ENCODE assay signal across 26 cellular contexts in the genomic region with DNA sequence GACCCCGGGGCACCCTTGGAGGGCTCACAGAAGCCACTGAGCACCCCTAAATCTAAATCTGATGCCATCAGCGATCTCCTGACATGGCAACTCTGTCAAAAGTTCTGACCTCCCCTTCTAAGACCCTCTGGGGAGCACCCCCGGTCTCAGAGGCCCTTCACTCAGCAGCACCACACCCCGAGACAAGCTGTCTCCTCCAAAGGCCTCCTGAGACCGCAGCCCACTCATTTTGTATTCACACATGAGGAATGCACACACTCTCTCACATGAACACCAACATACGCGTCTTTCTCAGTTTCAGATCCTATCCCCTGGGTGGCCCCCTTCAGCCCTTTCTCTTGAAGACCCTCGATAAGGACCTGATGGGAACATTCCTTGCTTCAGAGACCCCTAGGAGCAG. TPM values are rescaled to one million over a fixed set of nuclear protein-coding genes. Genes with fewer than 3 reads are reported as not detected.
DNase-seq lines count a peak whose midpoint lies in the region; ATAC-seq and TF ChIP-seq lines count a peak whose summit lies in the region.
"Had no signal": no experiment of that assay in that cellular context is flagged by ENCODE, and none has a peak within 500 bp of the region (broad histone marks: within the 10 kb centered on the region; RNA-seq: fewer than 3 reads in every experiment).

No MANE protein-coding gene starts in this region.

- H3K27ac Mint-ChIP-seq in activated CD8-positive, alpha-beta memory T cell treated with anti-CD3 and anti-CD28 coated beads, Interleukin-2, amount 10 ng/mL, durations not matched to agents 7 days and 5 days, result peak overlapping the region; percentile 25
- H3K27ac Mint-ChIP-seq in GM23338 (peak overlapping the region; percentile 9; the same call in 1 of the 2 replicates), nephron (peak overlapping the region in 1 of 3 experiments; percentile 24), Calu3 (ENCODE audit: unreplicated experiment) (no peak overlapping the region)
- H3K27ac Mint-ChIP-seq in activated naive CD8-positive, alpha-beta T cell treated with anti-CD3 and anti-CD28 coated beads, Interleukin-2, amount 10 ng/mL, durations not matched to agents 7 days and 5 days, result peak overlapping the region; percentile 36
- H3K27ac Mint-ChIP-seq: activated B cell treated with CpG ODN at 0.5 μM for 24 hours had no signal

- no peak overlapping the region for H2AFZ ChIP-seq in GM23338

- H4K20me1 ChIP-seq in GM23338 (replicated peaks; ENCODE audit: insufficient read depth), result peaks cover 38% of the 10 kb centered on the region

- H3K4me3 Mint-ChIP-seq in activated CD8-positive, alpha-beta memory T cell treated with anti-CD3 and anti-CD28 coated beads, Interleukin-2, amount 10 ng/mL, durations not matched to agents 7 days and 5 days, result no peak overlapping the region
- H3K4me3 Mint-ChIP-seq in GM23338 (peak overlapping the region; percentile 37; the same call in 2 of the 3 replicates), nephron (peak overlapping the region; percentile 47 to 78 (median 66)), Calu3 (ENCODE audit: low read depth, unreplicated experiment) (no peak overlapping the region)
- no peak overlapping the region for H3K4me3 Mint-ChIP-seq in activated naive CD8-positive, alpha-beta T cell treated with anti-CD3 and anti-CD28 coated beads, Interleukin-2, amount 10 ng/mL, durations not matched to agents 7 days and 5 days

- H3K9me3 Mint-ChIP-seq in activated CD8-positive, alpha-beta memory T cell treated with anti-CD3 and anti-CD28 coated beads, Interleukin-2, amount 10 ng/mL, durations not matched to agents 7 days and 5 days (ENCODE audit: low read depth), result no peaks in the 10 kb centered on the region
- H3K9me3 Mint-ChIP-seq in GM23338 (no peaks in the 10 kb centered on the region), nephron (no peaks in the 10 kb centered on the region), Calu3 (ENCODE audit: low read depth, unreplicated experiment) (no peaks in the 10 kb centered on the region)
- H3K9me3 Mint-ChIP-seq in activated naive CD8-positive, alpha-beta T cell treated with anti-CD3 and anti-CD28 coated beads, Interleukin-2, amount 10 ng/mL, durations not matched to agents 7 days and 5 days, result no peaks in the 10 kb centered on the region
- H3K9me3 Mint-ChIP-seq: activated B cell treated with CpG ODN at 0.5 μM for 24 hours had no signal

- intact Hi-C loops in Calu3 (cut with micrococcal nuclease; ENCODE audit: unreplicated experiment), result no loop called here

- ATAC-seq in activated CD8-positive, alpha-beta memory T cell treated with anti-CD3 and anti-CD28 coated beads, Interleukin-2, amount 10 ng/mL, durations not matched to agents 7 days and 5 days, result no peak
- ATAC-seq in GM23338 (no peak), GM18505 (IDR thresholded peaks at IDR 0.05; ENCODE audit: unreplicated experiment) (no peak)
- ATAC-seq in activated naive CD8-positive, alpha-beta T cell treated with anti-CD3 and anti-CD28 coated beads, Interleukin-2, amount 10 ng/mL, durations not matched to agents 7 days and 5 days (ENCODE audit: low read depth), result no peak
- ATAC-seq: gastroesophageal sphincter, left lobe of liver, pancreas, upper lobe of right lung had no signal

- no peak overlapping the region for H3K4me2 ChIP-seq in GM23338

- H3K27me3 ChIP-seq in GM23338 (ENCODE audit: insufficient read depth), result no peaks in the 10 kb centered on the region
- H3K27me3 ChIP-seq: cardiac muscle cell, gastroesophageal sphincter, pancreas, sigmoid colon, stomach, upper lobe of right lung had no signal

- no peak overlapping the region for H3K4me3 ChIP-seq in GM23338
- H3K4me3 ChIP-seq: cardiac muscle cell, gastroesophageal sphincter, pancreas, sigmoid colon, stomach, upper lobe of right lung had no signal

- no peaks in the 10 kb centered on the region for H3K36me3 ChIP-seq in GM23338 (ENCODE audit: insufficient read depth)

- H3K9me2 ChIP-seq in GM23338 (ENCODE audit: insufficient read depth), result no peaks in the 10 kb centered on the region

- POLR2A ChIA-PET in activated naive CD8-positive, alpha-beta T cell treated with anti-CD3 and anti-CD28 coated beads, Interleukin-2, amount 10 ng/mL, durations not matched to agents 7 days and 5 days (lab: Charles Lee), result interaction anchor here (0.7 to 4.3 kb wide), 3 partner anchors 72 to 116 kb away, joined by 3 to 72 read pairs (median 4); no protein-coding TSS in a partner anchor

- peaks cover 42% of the 10 kb centered on the region for H3K79me2 ChIP-seq in GM23338 (replicated peaks; ENCODE audit: insufficient read depth)

- H3K27ac ChIP-seq in GM23338 (ENCODE audit: low read depth), result no peak overlapping the region
- H3K27ac ChIP-seq: cardiac muscle cell, gastroesophageal sphincter, pancreas, sigmoid colon, stomach, upper lobe of right lung had no signal

- TF ChIP-seq CTCF in GM23338 (conservative IDR thresholded peaks at IDR 0.05; ENCODE audit: low read depth in 2 of 2) (no peak), nephron (IDR thresholded peaks at IDR 0.05; ENCODE audit: unreplicated experiment in 3 of 3) (no peak), Calu3 (IDR thresholded peaks at IDR 0.05; ENCODE audit: unreplicated experiment) (no peak)

- peaks cover 10% of the 10 kb centered on the region for H3K36me3 Mint-ChIP-seq in activated CD8-positive, alpha-beta memory T cell treated with anti-CD3 and anti-CD28 coated beads, Interleukin-2, amount 10 ng/mL, durations not matched to agents 7 days and 5 days
- peaks cover 22% of the 10 kb centered on the region for H3K36me3 Mint-ChIP-seq in GM23338 (ENCODE audit: low read depth)
- H3K36me3 Mint-ChIP-seq in activated naive CD8-positive, alpha-beta T cell treated with anti-CD3 and anti-CD28 coated beads, Interleukin-2, amount 10 ng/mL, durations not matched to agents 7 days and 5 days, result peaks cover 7% of the 10 kb centered on the region
- peaks cover 10% of the 10 kb centered on the region for H3K36me3 Mint-ChIP-seq in nephron (ENCODE audit: low read depth)
- H3K36me3 Mint-ChIP-seq in Calu3 (ENCODE audit: insufficient read depth, unreplicated experiment), result peaks cover 25% of the 10 kb centered on the region

- DNase-seq in activated CD8-positive, alpha-beta memory T cell treated with anti-CD3 and anti-CD28 coated beads, Interleukin-2, amount 10 ng/mL, durations not matched to agents 7 days and 5 days, result no peak
- no peak for DNase-seq in activated CD8-positive, alpha-beta memory T cell treated with anti-CD3 and anti-CD28 coated beads for 24 hours
- DNase-seq in GM23338 (ENCODE audit: low spot score), result no peak
- no peak for DNase-seq in activated naive CD8-positive, alpha-beta T cell treated with anti-CD3 and anti-CD28 coated beads, Interleukin-2, amount 10 ng/mL, durations not matched to agents 7 days and 5 days
- DNase-seq in Calu3, result no peak
- no peak for DNase-seq in GDM1 (lab: John Stamatoyannopoulos, UW)
- DNase-seq: activated B cell treated with CpG ODN at 0.5 μM for 24 hours; activated CD8-positive, alpha-beta memory T cell treated with anti-CD3 and anti-CD28 coated beads, Interleukin-2, amount 50 U/mL, for 4 hours; Karpas-422; NCI-H1105; NCI-H526; SIG-M5; sigmoid colon; stomach; upper lobe of right lung had no signal

- no peaks in the 10 kb centered on the region for H3K4me1 ChIP-seq in GM23338 (ENCODE audit: insufficient read depth)

- no TSS peak for BruUV-seq in Calu3 (replicated peaks; lab: Mats Ljungman, UMichigan)

- H3F3A ChIP-seq in GM23338 (replicated peaks; ENCODE audit: low read depth), result no peaks in the 10 kb centered on the region

- no peak for TF ChIP-seq POLR2A in GM18505 (IDR thresholded peaks at IDR 0.05; ENCODE audit: borderline replicate concordance, extremely low read depth, insufficient read depth, insufficient read length)

- no peaks in the 10 kb centered on the region for H3K27me3 Mint-ChIP-seq in activated CD8-positive, alpha-beta memory T cell treated with anti-CD3 and anti-CD28 coated beads, Interleukin-2, amount 10 ng/mL, durations not matched to agents 7 days and 5 days
- H3K27me3 Mint-ChIP-seq in GM23338 (ENCODE audit: insufficient read depth, low read depth, poor library complexity) (peaks cover 18% of the 10 kb centered on the region), nephron (ENCODE audit: low read depth) (no peaks in the 10 kb centered on the region), Calu3 (ENCODE audit: unreplicated experiment) (no peaks in the 10 kb centered on the region)
- H3K27me3 Mint-ChIP-seq in activated naive CD8-positive, alpha-beta T cell treated with anti-CD3 and anti-CD28 coated beads, Interleukin-2, amount 10 ng/mL, durations not matched to agents 7 days and 5 days, result no peaks in the 10 kb centered on the region
- H3K27me3 Mint-ChIP-seq: activated B cell treated with CpG ODN at 0.5 μM for 24 hours had no signal

- peaks cover 22% of the 10 kb centered on the region for H3K4me1 Mint-ChIP-seq in activated CD8-positive, alpha-beta memory T cell treated with anti-CD3 and anti-CD28 coated beads, Interleukin-2, amount 10 ng/mL, durations not matched to agents 7 days and 5 days
- H3K4me1 Mint-ChIP-seq in GM23338 (0 out of 3 replicates have a peak, but pooled peaks cover 3% of the 10 kb centered on the region), nephron (peaks cover 11% of the 10 kb centered on the region), Calu3 (ENCODE audit: low read depth, unreplicated experiment) (no peaks in the 10 kb centered on the region)
- peaks cover 13% of the 10 kb centered on the region for H3K4me1 Mint-ChIP-seq in activated naive CD8-positive, alpha-beta T cell treated with anti-CD3 and anti-CD28 coated beads, Interleukin-2, amount 10 ng/mL, durations not matched to agents 7 days and 5 days

- CTCF ChIA-PET in activated CD8-positive, alpha-beta memory T cell treated with anti-CD3 and anti-CD28 coated beads, Interleukin-2, amount 10 ng/mL, durations not matched to agents 7 days and 5 days (lab: Charles Lee), result interaction anchor here (0.9 to 1.5 kb wide), 2 partner anchors 97 to 121 kb away, joined by 3 to 7 read pairs; no protein-coding TSS in a partner anchor
- CTCF ChIA-PET in Calu3 (lab: Charles Lee), result interaction anchor here (0.7 kb wide), 1 partner anchor 75 kb away, joined by 3 read pairs; no protein-coding TSS in a partner anchor

RNA-seq across cellular contexts. Expression of a gene that starts 2.6 kb away (rescaled TPM):
- 100 to 1,000 TPM; 214 to 217 TPM for total RNA-seq in activated CD8-positive, alpha-beta memory T cell treated with anti-CD3 and anti-CD28 coated beads, Interleukin-2, amount 10 ng/mL, durations not matched to agents 7 days and 5 days
- 171 and 187 TPM in 2 replicates for total RNA-seq in GM23338 (2014; rRNA removed; shearing (Covaris generic))
- polyA plus RNA-seq in GM23338 (2016; fragmentation: Nextera tagmentation; extraction: Ambion mirVana), result 523 and 558 TPM in 2 replicates
- 100 to 1,000 TPM; 187 to 193 TPM for total RNA-seq in activated naive CD8-positive, alpha-beta T cell treated with anti-CD3 and anti-CD28 coated beads, Interleukin-2, amount 10 ng/mL, durations not matched to agents 7 days and 5 days
- total RNA-seq in Calu3 (2022), result 133 and 143 TPM in 2 replicates

RNA-seq across cellular contexts. Expression of a gene that starts 3.7 kb away (rescaled TPM):
- total RNA-seq in activated CD8-positive, alpha-beta memory T cell treated with anti-CD3 and anti-CD28 coated beads, Interleukin-2, amount 10 ng/mL, durations not matched to agents 7 days and 5 days, result 1 to 10 TPM; 5.1 to 7.0 TPM
- 3.2 and 3.7 TPM in 2 replicates for total RNA-seq in GM23338 (2014; rRNA removed; shearing (Covaris generic))
- polyA plus RNA-seq in GM23338 (2016; fragmentation: Nextera tagmentation; extraction: Ambion mirVana), result 0.79 and 0.89 TPM in 2 replicates
- total RNA-seq in activated naive CD8-positive, alpha-beta T cell treated with anti-CD3 and anti-CD28 coated beads, Interleukin-2, amount 10 ng/mL, durations not matched to agents 7 days and 5 days, result 10 to 100 TPM; 15.6 to 17.5 TPM
- 4.3 and 5.5 TPM in 2 replicates for total RNA-seq in Calu3 (2022)

RNA-seq across cellular contexts. Expression of a gene that starts 13.1 kb away (rescaled TPM):
- 10 to 100 TPM in 1 of 2 experiments, 1 to 10 TPM in 1; 7.3 to 11.7 TPM for total RNA-seq in activated CD8-positive, alpha-beta memory T cell treated with anti-CD3 and anti-CD28 coated beads, Interleukin-2, amount 10 ng/mL, durations not matched to agents 7 days and 5 days
- total RNA-seq in GM23338 (2014; rRNA removed; shearing (Covaris generic)), result 0.74 and 3.2 TPM in 2 replicates
- polyA plus RNA-seq in GM23338 (2016; fragmentation: Nextera tagmentation; extraction: Ambion mirVana), result 1.5 and 2.5 TPM in 2 replicates
- total RNA-seq in activated naive CD8-positive, alpha-beta T cell treated with anti-CD3 and anti-CD28 coated beads, Interleukin-2, amount 10 ng/mL, durations not matched to agents 7 days and 5 days, result 10 to 100 TPM; 25.0 to 28.8 TPM
- 39.9 and 45.7 TPM in 2 replicates for total RNA-seq in Calu3 (2022)

RNA-seq across cellular contexts. Expression of a gene that starts 30.6 kb away (rescaled TPM):
- not detected for total RNA-seq in activated CD8-positive, alpha-beta memory T cell treated with anti-CD3 and anti-CD28 coated beads, Interleukin-2, amount 10 ng/mL, durations not matched to agents 7 days and 5 days
- total RNA-seq in GM23338 (2014; rRNA removed; shearing (Covaris generic)), result not detected in 2 replicates
- 0.10 TPM in 1 of 2 replicates, not detected in the other for polyA plus RNA-seq in GM23338 (2016; fragmentation: Nextera tagmentation; extraction: Ambion mirVana)
- total RNA-seq in activated naive CD8-positive, alpha-beta T cell treated with anti-CD3 and anti-CD28 coated beads, Interleukin-2, amount 10 ng/mL, durations not matched to agents 7 days and 5 days, result under 1 TPM; 0.23 to 0.30 TPM
- total RNA-seq in Calu3 (2022), result not detected in 2 replicates
- total RNA-seq: A673, activated B cell treated with CpG ODN at 0.5 μM for 24 hours, dermis microvascular lymphatic vessel endothelial cell, gastroesophageal sphincter, mucosa of gallbladder, pancreas, sigmoid colon, upper lobe of right lung had no signal
- polyA plus RNA-seq: adipose tissue, cardiac muscle cell, esophagus, pancreas, sigmoid colon, stomach had no signal

RNA-seq across cellular contexts. Expression of a gene that starts 49.7 kb away (rescaled TPM):
- not detected for total RNA-seq in activated CD8-positive, alpha-beta memory T cell treated with anti-CD3 and anti-CD28 coated beads, Interleukin-2, amount 10 ng/mL, durations not matched to agents 7 days and 5 days
- not detected in 2 replicates for total RNA-seq in GM23338 (2014; rRNA removed; shearing (Covaris generic))
- polyA plus RNA-seq in GM23338 (2016; fragmentation: Nextera tagmentation; extraction: Ambion mirVana), result 0.45 TPM in 1 of 2 replicates, not detected in the other
- not detected for total RNA-seq in activated naive CD8-positive, alpha-beta T cell treated with anti-CD3 and anti-CD28 coated beads, Interleukin-2, amount 10 ng/mL, durations not matched to agents 7 days and 5 days
- 15.6 and 18.6 TPM in 2 replicates for total RNA-seq in Calu3 (2022)
- total RNA-seq: A673, activated B cell treated with CpG ODN at 0.5 μM for 24 hours, dermis microvascular lymphatic vessel endothelial cell had no signal
- polyA plus RNA-seq: cardiac muscle cell had no signal

Comparison
In these comparisons a context has a peak if more than half of its experiments do, and no peak if none do; other contexts are left out.
1. H3K4me3 Mint-ChIP-seq: peak in GM23338 (single experiment) and nephron (3 of 3); none in activated CD8-positive, alpha-beta memory T cell treated with anti-CD3 and anti-CD28 coated beads, Interleukin-2, amount 10 ng/mL, durations not matched to agents 7 days and 5 days (single experiment), activated naive CD8-positive, alpha-beta T cell treated with anti-CD3 and anti-CD28 coated beads, Interleukin-2, amount 10 ng/mL, durations not matched to agents 7 days and 5 days (single experiment) and Calu3 (single experiment).